ENCODE assay signal across 16 cellular contexts in genomic region chr7:27840314-27840713, GRCh38.
DNase-seq lines count a peak whose midpoint lies in the region; ATAC-seq, FAIRE-seq and TF ChIP-seq lines count a peak whose summit lies in the region.
"Had no signal": no experiment of that assay in that cellular context is flagged by ENCODE, and none has a peak within 500 bp of the region (broad histone marks: within the 10 kb centered on the region; RNA-seq: fewer than 3 reads in every experiment).

No MANE protein-coding gene starts in this region.

- in situ Hi-C loops in GM12878 (cut with MboI), result no loop called here

- H3K36me3 Mint-ChIP-seq in CD8-positive, alpha-beta memory T cell, result peaks cover 0 to 9% (median 3%) of the 10 kb centered on the region in 3 donors

- no peaks in the 10 kb centered on the region for H3K79me2 ChIP-seq in GM12878 (ENCODE audit: control insufficient read depth, insufficient read depth, low read length)

- intact Hi-C loops in GM12878 (cut with micrococcal nuclease; ENCODE audit: unreplicated experiment), result loop anchor here (5.0 kb wide), 1 partner anchor 82 kb away; no protein-coding TSS in a partner anchor

- H2AFZ ChIP-seq in GM12878 (ENCODE audit: control insufficient read depth, low read depth, low read length), result no peak overlapping the region

- BruUV-seq in GM12878 (replicated peaks; lab: Mats Ljungman, UMichigan), result no TSS peak

- H3K4me3 ChIP-seq in CD8-positive, alpha-beta memory T cell (ENCODE audit: low read length), result no peak overlapping the region
- H3K4me3 ChIP-seq in GM12878, result no peak overlapping the region
- H3K4me3 ChIP-seq: body of pancreas, SJSA1 had no signal

- H3K27me3 ChIP-seq in CD8-positive, alpha-beta memory T cell (ENCODE audit: insufficient read depth, low read length, poor library complexity, severe bottlenecking), result no peaks in the 10 kb centered on the region
- H3K27me3 ChIP-seq in GM12878 (replicated peaks in 1 of 2; ENCODE audit: control insufficient read depth in 2 of 2, insufficient read depth in 2 of 2, low read length in 1 of 2), result no peaks in the 10 kb centered on the region
- H3K27me3 ChIP-seq: body of pancreas, SJSA1 had no signal

- H3K27ac Mint-ChIP-seq in CD8-positive, alpha-beta memory T cell, result peak overlapping the region in 7 of 8 donors; percentile 31 to 86 (median 66)

- H3K27ac ChIP-seq in CD8-positive, alpha-beta memory T cell (ENCODE audit: low read depth, low read length), result no peak overlapping the region
- H3K27ac ChIP-seq in GM12878 (ENCODE audit: control insufficient read depth, insufficient read depth), result no peak overlapping the region
- H3K27ac ChIP-seq: body of pancreas, SJSA1 had no signal

- 58% methylated on average over 8 of the region's 8 CpGs for WGBS in GM12878 (ENCODE audit: insufficient coverage, insufficient replicate concordance, low lambda C conversion rate, missing lambda C conversion rate)

- H3K9me3 Mint-ChIP-seq in CD8-positive, alpha-beta memory T cell, result no peaks in the 10 kb centered on the region

- H3K4me1 ChIP-seq in CD8-positive, alpha-beta memory T cell (ENCODE audit: insufficient read depth, low read length), result no peaks in the 10 kb centered on the region
- H3K4me1 ChIP-seq in GM12878 (ENCODE audit: control insufficient read depth, insufficient read depth, low read length), result no peaks in the 10 kb centered on the region
- H3K4me1 ChIP-seq: SJSA1 had no signal

- TF ChIP-seq EP300 in GM12878 (IDR thresholded peaks at IDR 0.05; ENCODE audit: borderline replicate concordance in 1 of 2, control insufficient read depth in 1 of 2, low read depth in 2 of 2, low read length in 2 of 2), result no peak

- no peaks in the 10 kb centered on the region for H3K36me3 ChIP-seq in CD8-positive, alpha-beta memory T cell (ENCODE audit: insufficient read depth, low read length)
- no peaks in the 10 kb centered on the region for H3K36me3 ChIP-seq in GM12878 (ENCODE audit: control insufficient read depth in 2 of 2, insufficient read depth in 2 of 2, low read length in 1 of 2)

- TF ChIP-seq CTCF in GM12878 (IDR thresholded peaks at IDR 0.05 in 2 of 3, conservative IDR thresholded peaks at IDR 0.05 in 1 of 3; ENCODE audit: control insufficient read depth in 2 of 3, extremely low read depth in 1 of 3, insufficient read depth in 1 of 3, low read depth in 3 of 3, low read length in 3 of 3), result no peak

- no peak for TF ChIP-seq POLR2A in GM12878 (IDR thresholded peaks at IDR 0.05; ENCODE audit: low read depth, low read length)

- H3K4me1 Mint-ChIP-seq in CD8-positive, alpha-beta memory T cell, result peaks cover 17 to 32% (median 20%) of the 10 kb centered on the region in 3 donors

- peak in 2 of 5 donors; percentile 6 to 10 for DNase-seq in CD8-positive, alpha-beta memory T cell
- peak; percentile 24 to 28 for DNase-seq in activated CD4-positive, alpha-beta T cell treated with anti-CD3 and anti-CD28 coated beads, Interleukin-2, amount 50 U/mL, for 48 hours
- DNase-seq in GM12878 (ENCODE audit: low read depth, low spot score), result no peak
- DNase-seq in stimulated activated CD4-positive, alpha-beta T cell treated with anti-CD3 and anti-CD28 coated beads, TNF-alpha, amount 100 ng/mL, for 24 hours (ENCODE audit: low read depth in 3 of 3), result peak in 2 of 3 experiments; percentile 7 to 22
- no peak for DNase-seq in SHP77 treated with DMSO at 0.1 percent for 48 hours (lab: John Stamatoyannopoulos, UW)
- DNase-seq in NCI-H526 treated with DMSO at 0.1 percent for 48 hours (lab: John Stamatoyannopoulos, UW), result no peak
- DNase-seq in medulla oblongata (ENCODE audit: extremely low spot score), result no peak
- DNase-seq in anterior cingulate cortex (lab: John Stamatoyannopoulos, UW), result no peak
- DNase-seq: body of pancreas, KG1, NCI-H1105 treated with DMSO at 0.1 percent for 48 hours, NCI-H345, retina had no signal

- POLR2A ChIA-PET in CD8-positive, alpha-beta memory T cell (lab: Charles Lee), result no interaction called here
- POLR2A ChIA-PET in GM12878 (lab: Charles Lee), result no interaction called here

- no peak for TF ChIP-seq RAD21 in GM12878 (IDR thresholded peaks at IDR 0.05; ENCODE audit: insufficient read depth, low read depth, low read length)

- ATAC-seq in GM12878, result peak; percentile 46
- ATAC-seq: body of pancreas, left lobe of liver had no signal

- H3K4me3 Mint-ChIP-seq in CD8-positive, alpha-beta memory T cell, result no peak overlapping the region

- H3K9ac ChIP-seq in GM12878 (ENCODE audit: control insufficient read depth, insufficient read depth, low read length), result no peak overlapping the region

- RAD21 ChIA-PET in GM12878 (lab: Charles Lee; ENCODE audit: unreplicated experiment), result no interaction called here

- no peak overlapping the region for H3K4me2 ChIP-seq in GM12878 (ENCODE audit: control insufficient read depth, insufficient read depth)

- no peaks in the 10 kb centered on the region for H4K20me1 ChIP-seq in GM12878 (ENCODE audit: control insufficient read depth, insufficient read depth)

- H3K27me3 Mint-ChIP-seq in CD8-positive, alpha-beta memory T cell, result peaks cover 0 to 3% of the 10 kb centered on the region in 2 donors

- SMC1A ChIA-PET in GM12878 (lab: Charles Lee; ENCODE audit: uncharacterized antibody, unreplicated experiment), result interaction anchor here (0.8 kb wide), 1 partner anchor 81 kb away, joined by 3 read pairs; no protein-coding TSS in a partner anchor

- H3K9me3 ChIP-seq in CD8-positive, alpha-beta memory T cell (ENCODE audit: low read length), result no peaks in the 10 kb centered on the region
- H3K9me3 ChIP-seq in GM12878 (replicated peaks; ENCODE audit: control insufficient read depth, insufficient read depth, low read length), result no peaks in the 10 kb centered on the region
- H3K9me3 ChIP-seq: body of pancreas, SJSA1 had no signal

- CTCF ChIA-PET in CD8-positive, alpha-beta memory T cell (lab: Charles Lee), result interaction anchor here (1.4 kb wide), 1 partner anchor 9 kb away, joined by 3 read pairs; no protein-coding TSS in a partner anchor
- CTCF ChIA-PET in GM12878 (lab: Yijun Ruan, JAX), result interaction anchor here (1.5 kb wide), 1 partner anchor 80 kb away, joined by 6 read pairs; no protein-coding TSS in a partner anchor

- no peak for FAIRE-seq in GM12878 (lab: Jason Lieb, UNC)
- FAIRE-seq: GM12892 had no signal

TF ChIP-seq in GM12878, 131 proteins besides CTCF, POLR2A, EP300 and RAD21:
- TF ChIP-seq E2F4 (IDR thresholded peaks at IDR 0.05; ENCODE audit: low read depth, low read length), result no peak
- TF ChIP-seq SMARCA5 (IDR thresholded peaks at IDR 0.05), result no peak
- no peak for TF ChIP-seq KDM1A (IDR thresholded peaks at IDR 0.05; ENCODE audit: borderline replicate concordance)
- TF ChIP-seq RFX5 (IDR thresholded peaks at IDR 0.05; ENCODE audit: low read depth, low read length), result no peak
- TF ChIP-seq EGR1 (IDR thresholded peaks at IDR 0.05; ENCODE audit: borderline replicate concordance in 1 of 2, low read depth in 2 of 2, low read length in 2 of 2), result no peak
- no peak for TF ChIP-seq RAD51 (IDR thresholded peaks at IDR 0.05)
- TF ChIP-seq MYB (IDR thresholded peaks at IDR 0.05; ENCODE audit: borderline replicate concordance, low read depth, low read length), result no peak
- TF ChIP-seq ZNF274 (IDR thresholded peaks at IDR 0.05; ENCODE audit: insufficient read depth, insufficient read length), result no peak
- TF ChIP-seq CREM (IDR thresholded peaks at IDR 0.05; ENCODE audit: low read depth), result no peak
- TF ChIP-seq JUND (IDR thresholded peaks at IDR 0.05; ENCODE audit: low read depth, low read length), result no peak
- TF ChIP-seq PAX8 (IDR thresholded peaks at IDR 0.05), result no peak
- no peak for TF ChIP-seq ETV6 (conservative IDR thresholded peaks at IDR 0.05 in 1 of 2, IDR thresholded peaks at IDR 0.05 in 1 of 2; ENCODE audit: borderline replicate concordance in 1 of 2, low read depth in 1 of 2)
- no peak for TF ChIP-seq CEBPB (IDR thresholded peaks at IDR 0.05; ENCODE audit: borderline replicate concordance in 1 of 2, low read depth in 2 of 2, low read length in 2 of 2)
- no peak for TF ChIP-seq CBFB (IDR thresholded peaks at IDR 0.05; ENCODE audit: low read depth)
- TF ChIP-seq FOXM1 (IDR thresholded peaks at IDR 0.05; ENCODE audit: low read depth, low read length), result no peak
- no peak for TF ChIP-seq ASH2L (IDR thresholded peaks at IDR 0.05; ENCODE audit: borderline replicate concordance, low read depth)
- no peak for TF ChIP-seq PBX3 (IDR thresholded peaks at IDR 0.05; ENCODE audit: insufficient replicate concordance, low read depth, low read length)
- no peak for TF ChIP-seq FOS (IDR thresholded peaks at IDR 0.05; ENCODE audit: borderline replicate concordance, extremely low read depth, insufficient read length)
- TF ChIP-seq NFYA (IDR thresholded peaks at IDR 0.05; ENCODE audit: borderline replicate concordance, low read depth, low read length), result no peak

Comparison
In these comparisons a context has a peak if more than half of its experiments do, and no peak if none do; other contexts are left out.
1. DNase-seq: peak in activated CD4-positive, alpha-beta T cell treated with anti-CD3 and anti-CD28 coated beads, Interleukin-2, amount 50 U/mL, for 48 hours (2 of 2) and stimulated activated CD4-positive, alpha-beta T cell treated with anti-CD3 and anti-CD28 coated beads, TNF-alpha, amount 100 ng/mL, for 24 hours (2 of 3); none in GM12878 (single experiment), SHP77 treated with DMSO at 0.1 percent for 48 hours (single experiment), NCI-H526 treated with DMSO at 0.1 percent for 48 hours (single experiment), medulla oblongata (single experiment) and anterior cingulate cortex (0 of 58).